In genomic region chr11:67060111-67060522, GRCh38 we compare ENCODE assay signal across 2 cellular contexts.
TF ChIP-seq lines count a peak whose summit lies in the region.

No MANE protein-coding gene starts in this region.

TF ChIP-seq in GM12878, 131 proteins besides CTCF, POLR2A, EP300 and RAD21:
- TF ChIP-seq USF2 (IDR thresholded peaks at IDR 0.05; ENCODE audit: borderline replicate concordance, low read depth, low read length) = no peak
- TF ChIP-seq GABPA (IDR thresholded peaks at IDR 0.05; ENCODE audit: low read depth) = no peak
- no peak for TF ChIP-seq SREBF2 (IDR thresholded peaks at IDR 0.05; ENCODE audit: low read length)
- TF ChIP-seq MXI1 (IDR thresholded peaks at IDR 0.05; ENCODE audit: low read depth, low read length) = no peak
- TF ChIP-seq PKNOX1 (IDR thresholded peaks at IDR 0.05) = no peak
- no peak for TF ChIP-seq PML (IDR thresholded peaks at IDR 0.05; ENCODE audit: low read length)
- TF ChIP-seq TARDBP (IDR thresholded peaks at IDR 0.05; ENCODE audit: borderline replicate concordance) = no peak
- no peak for TF ChIP-seq STAT1 (conservative IDR thresholded peaks at IDR 0.05)
- TF ChIP-seq JUND (IDR thresholded peaks at IDR 0.05; ENCODE audit: low read depth, low read length) = no peak

TF ChIP-seq in HepG2, 621 proteins besides CTCF, POLR2A, EP300 and RAD21:
- TF ChIP-seq CREB1 (IDR thresholded peaks at IDR 0.05) (0 out of 2 replicates have a peak, but pooled peaks have one; percentile 6), CREB1 (CRISPR knock-in tag; IDR thresholded peaks at IDR 0.05) (no peak), ZNF703 (CRISPR knock-in tag; IDR thresholded peaks at IDR 0.05; ENCODE audit: borderline replicate concordance) (no peak), FOSL2 (CRISPR knock-in tag; IDR thresholded peaks at IDR 0.05) (peak; percentile 38)
